ENCODE assay signal across 21 cellular contexts in the genomic region with DNA sequence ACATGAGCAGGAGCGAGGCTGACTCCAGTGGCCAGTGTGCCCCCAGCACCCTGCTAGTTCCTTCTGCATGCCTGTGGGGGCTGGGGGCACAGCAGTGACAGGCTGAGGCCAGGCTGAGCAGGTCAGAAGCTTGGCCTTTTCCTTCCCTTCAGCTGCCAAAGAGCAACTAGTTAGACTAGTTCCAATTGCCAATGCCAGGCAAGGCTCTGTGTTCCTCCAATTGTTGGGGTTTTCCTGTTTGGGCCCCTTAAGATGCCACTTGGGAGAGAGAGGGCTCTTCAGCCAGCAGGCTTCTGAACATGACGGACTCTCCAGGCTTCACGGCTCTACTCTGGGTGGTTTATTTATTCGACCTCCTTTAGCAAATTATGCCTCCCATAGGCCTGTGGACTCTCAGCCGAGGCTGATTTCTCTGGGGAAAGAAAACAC.
DNase-seq lines count a peak whose midpoint lies in the region; ATAC-seq, FAIRE-seq and TF ChIP-seq lines count a peak whose summit lies in the region.
"Had no signal": no experiment of that assay in that cellular context is flagged by ENCODE, and none has a peak within 500 bp of the region (broad histone marks: within the 10 kb centered on the region; RNA-seq: fewer than 3 reads in every experiment).

No MANE protein-coding gene starts in this region.

- H3K27ac ChIP-seq in C4-2B: peak overlapping the region; percentile 83
- peak overlapping the region; percentile 8 for H3K27ac ChIP-seq in KOPT-K1 (ENCODE audit: low read depth, low read length, poor library complexity, severe bottlenecking)
- peak overlapping the region; percentile 14 to 59 for H3K27ac ChIP-seq in esophagus (ENCODE audit: low read depth in 2 of 2, low read length in 1 of 2)
- peak overlapping the region in 2 of 4 donors; percentile 22 to 37 for H3K27ac ChIP-seq in pancreas
- H3K27ac ChIP-seq: heart right ventricle, psoas muscle had no signal

- TF ChIP-seq CTCF in C4-2B (conservative IDR thresholded peaks at IDR 0.05) (no peak), pancreas (IDR thresholded peaks at IDR 0.05) (no peak)

- DNase-seq in pancreas (no peak), D341Med (ENCODE audit: low spot score) (no peak), GOT3 (lab: John Stamatoyannopoulos, UW) (no peak)
- DNase-seq in activated CD8-positive, alpha-beta memory T cell treated with anti-CD3 and anti-CD28 coated beads for 24 hours: no peak
- DNase-seq: EL; heart right ventricle; immature natural killer cell; KBM-7; natural killer cell; NCI-H1092; NK-92 treated with Interleukin-12 subunit alpha and Interleukin-12 subunit beta, amount 100 ng/mL, for 24 hours; psoas muscle; stimulated activated CD4-positive, alpha-beta T cell treated with anti-CD3 and anti-CD28 coated beads, Interleukin-4, amount 100 ng/mL, for 24 hours; T1000 had no signal

- FAIRE-seq in pancreas (lab: Jason Lieb, UNC): no peak
- FAIRE-seq: colon, endometrium had no signal

- WGBS in esophagus, 2 donors: 24 to 40% methylated on average over 5 of the region's 5 CpGs
- WGBS in pancreas, 2 donors: 40 to 61% methylated on average over 5 of the region's 5 CpGs

- H3K4me3 ChIP-seq in esophagus (ENCODE audit: low read depth in 1 of 2, low read length in 2 of 2): no peak overlapping the region
- H3K4me3 ChIP-seq in pancreas: no peak overlapping the region
- H3K4me3 ChIP-seq: heart right ventricle, psoas muscle had no signal

- H3K9me3 ChIP-seq in KOPT-K1 (ENCODE audit: insufficient read depth, low read length, poor library complexity, severe bottlenecking) (no peaks in the 10 kb centered on the region), esophagus (ENCODE audit: control insufficient read depth in 2 of 2, insufficient read depth in 1 of 2, low read depth in 1 of 2, low read length in 1 of 2) (no peaks in the 10 kb centered on the region), pancreas (no peaks in the 10 kb centered on the region)
- H3K9me3 ChIP-seq: heart right ventricle, psoas muscle had no signal

- H3K36me3 ChIP-seq in KOPT-K1 (ENCODE audit: insufficient read depth, low read length) (no peaks in the 10 kb centered on the region), esophagus (ENCODE audit: control insufficient read depth in 2 of 2, insufficient read depth in 2 of 2, low read length in 1 of 2) (no peaks in the 10 kb centered on the region), pancreas (no peaks in the 10 kb centered on the region)
- H3K36me3 ChIP-seq: heart right ventricle had no signal

- intact Hi-C loops in pancreas (cut with DNase I): no loop called here

- H3K4me1 ChIP-seq in esophagus (ENCODE audit: control insufficient read depth in 2 of 2, insufficient read depth in 2 of 2, low read length in 1 of 2): peaks cover 9 to 16% of the 10 kb centered on the region in 2 donors
- peaks cover 5 to 13% (median 12%) of the 10 kb centered on the region in 3 donors for H3K4me1 ChIP-seq in pancreas
- H3K4me1 ChIP-seq: psoas muscle had no signal

- H3K27me3 ChIP-seq in esophagus (ENCODE audit: control insufficient read depth in 1 of 2, insufficient read depth in 2 of 2, low read length in 2 of 2) (no peaks in the 10 kb centered on the region), pancreas (no peaks in the 10 kb centered on the region)
- H3K27me3 ChIP-seq: heart right ventricle had no signal

- peak; percentile 33 to 65 (median 38) for ATAC-seq in pancreas
- ATAC-seq in GM21423 (IDR thresholded peaks at IDR 0.05; ENCODE audit: unreplicated experiment): no peak
- ATAC-seq: activated CD4-positive, CD25-positive, alpha-beta regulatory T cell treated with anti-CD3 and anti-CD28 coated beads, Interleukin-2, amount 50 U/mL, for 24 hours; natural killer cell; psoas muscle had no signal
